In the genomic region with DNA sequence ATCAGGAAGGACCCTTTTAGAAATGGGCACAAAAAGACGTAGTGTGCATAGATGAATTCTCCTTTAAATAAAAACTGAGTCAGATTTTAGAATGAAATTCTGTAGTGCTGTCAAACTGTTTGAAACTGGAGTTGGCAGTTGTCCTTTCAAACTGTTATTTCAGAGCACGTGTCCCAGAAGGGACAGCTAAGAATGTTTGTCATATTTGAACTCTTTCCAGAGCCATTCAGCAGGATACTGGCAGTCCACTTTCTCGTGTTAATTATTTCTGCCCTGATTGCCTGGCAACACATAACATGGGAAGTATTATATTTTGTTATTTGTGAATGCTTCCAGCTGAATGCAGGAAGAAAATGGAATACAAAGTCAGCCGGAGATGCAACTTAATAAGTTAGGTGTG, we compare ENCODE assay signal across 23 cellular contexts.
A peak's percentile ranks its signal among the peaks of the same experiment; 100 is the strongest.
DNase-seq lines count a peak whose midpoint lies in the region; ATAC-seq and TF ChIP-seq lines count a peak whose summit lies in the region.
"Had no signal": no experiment of that assay in that cellular context is flagged by ENCODE, and none has a peak within 500 bp of the region (broad histone marks: within the 10 kb centered on the region; RNA-seq: fewer than 3 reads in every experiment).

No MANE protein-coding gene starts in this region.

- DNase-seq in EH (ENCODE audit: low read depth) (peak; percentile 57), M059J (ENCODE audit: low read depth) (peak; percentile 34), globus pallidus (ENCODE audit: low spot score) (peak; percentile 0), osteocyte (ENCODE audit: extremely low spot score, unreplicated experiment) (no peak), NCI-H226 (no peak), AML-193 (lab: John Stamatoyannopoulos, UW) (no peak)
- no peak for DNase-seq in naive thymus-derived CD8-positive, alpha-beta T cell
- no peak for DNase-seq in stimulated activated naive CD8-positive, alpha-beta T cell treated with anti-CD3 and anti-CD28 coated beads, Interleukin-15, amount 100 ng/mL, for 72 hours
- DNase-seq: activated CD4-positive, alpha-beta T cell treated with anti-CD3 and anti-CD28 coated beads for 4 hours; activated naive CD4-positive, alpha-beta T cell treated with anti-CD3 and anti-CD28 coated beads for 36 hours; activated T-cell treated with anti-CD3 and anti-CD28 coated beads, Interleukin-2, amount 50 U/mL, for 48 hours; amniotic stem cell; CD4-positive, alpha-beta memory T cell; glutamatergic neuron; Karpas-422; kidney glomerular epithelial cell; naive thymus-derived CD4-positive, alpha-beta T cell; NCI-H187; NCI-H2227 treated with DMSO at 0.1 percent for 48 hours; NCI-H774; occipital lobe; OCI-M1; stimulated activated naive CD8-positive, alpha-beta T cell treated with anti-CD3 and anti-CD28 coated beads, Interleukin-15, Interleukin-2, amounts not matched to agents 100 U/mL and 50 U/mL, for 24 hours had no signal

- POLR2A ChIA-PET in naive thymus-derived CD8-positive, alpha-beta T cell (lab: Charles Lee) = no interaction called here

- H3K27ac Mint-ChIP-seq in osteocyte (ENCODE audit: unreplicated experiment) = peak overlapping the region; percentile 24
- H3K27ac Mint-ChIP-seq in naive thymus-derived CD8-positive, alpha-beta T cell = no peak overlapping the region
- H3K27ac Mint-ChIP-seq in stimulated activated naive CD8-positive, alpha-beta T cell treated with anti-CD3 and anti-CD28 coated beads, Interleukin-15, amount 100 ng/mL, for 72 hours = no peak overlapping the region
- H3K27ac Mint-ChIP-seq: activated naive CD4-positive, alpha-beta T cell treated with anti-CD3 and anti-CD28 coated beads for 36 hours; CD4-positive, alpha-beta memory T cell; naive thymus-derived CD4-positive, alpha-beta T cell had no signal

- H3K4me1 Mint-ChIP-seq in osteocyte (ENCODE audit: unreplicated experiment) = peaks cover 16% of the 10 kb centered on the region
- H3K4me1 Mint-ChIP-seq in naive thymus-derived CD8-positive, alpha-beta T cell = no peaks in the 10 kb centered on the region
- H3K4me1 Mint-ChIP-seq in stimulated activated naive CD8-positive, alpha-beta T cell treated with anti-CD3 and anti-CD28 coated beads, Interleukin-15, amount 100 ng/mL, for 72 hours = no peaks in the 10 kb centered on the region
- H3K4me1 Mint-ChIP-seq: CD4-positive, alpha-beta memory T cell; naive thymus-derived CD4-positive, alpha-beta T cell had no signal

- H3K27me3 Mint-ChIP-seq in osteocyte (ENCODE audit: unreplicated experiment) = no peaks in the 10 kb centered on the region
- H3K27me3 Mint-ChIP-seq in naive thymus-derived CD8-positive, alpha-beta T cell = peaks cover 0 to 4% (median 0%) of the 10 kb centered on the region in 5 donors
- H3K27me3 Mint-ChIP-seq in stimulated activated naive CD8-positive, alpha-beta T cell treated with anti-CD3 and anti-CD28 coated beads, Interleukin-15, amount 100 ng/mL, for 72 hours = no peaks in the 10 kb centered on the region
- H3K27me3 Mint-ChIP-seq: CD4-positive, alpha-beta memory T cell had no signal

- TF ChIP-seq CTCF in osteocyte (IDR thresholded peaks at IDR 0.05) = no peak

- H3K4me3 Mint-ChIP-seq in osteocyte (ENCODE audit: unreplicated experiment) = no peak overlapping the region
- no peak overlapping the region for H3K4me3 Mint-ChIP-seq in naive thymus-derived CD8-positive, alpha-beta T cell
- no peak overlapping the region for H3K4me3 Mint-ChIP-seq in stimulated activated naive CD8-positive, alpha-beta T cell treated with anti-CD3 and anti-CD28 coated beads, Interleukin-15, amount 100 ng/mL, for 72 hours
- H3K4me3 Mint-ChIP-seq: activated naive CD4-positive, alpha-beta T cell treated with anti-CD3 and anti-CD28 coated beads for 36 hours; CD4-positive, alpha-beta memory T cell; naive thymus-derived CD4-positive, alpha-beta T cell had no signal

- ATAC-seq in naive thymus-derived CD8-positive, alpha-beta T cell = no peak
- ATAC-seq in stimulated activated naive CD8-positive, alpha-beta T cell treated with anti-CD3 and anti-CD28 coated beads, Interleukin-15, amount 100 ng/mL, for 72 hours = no peak
- ATAC-seq: naive thymus-derived CD4-positive, alpha-beta T cell; stimulated activated naive CD8-positive, alpha-beta T cell treated with anti-CD3 and anti-CD28 coated beads, Interleukin-15, Interleukin-2, amounts not matched to agents 100 U/mL and 50 U/mL, for 24 hours had no signal

- no peaks in the 10 kb centered on the region for H3K9me3 Mint-ChIP-seq in osteocyte (ENCODE audit: unreplicated experiment)
- no peaks in the 10 kb centered on the region for H3K9me3 Mint-ChIP-seq in naive thymus-derived CD8-positive, alpha-beta T cell
- no peaks in the 10 kb centered on the region for H3K9me3 Mint-ChIP-seq in stimulated activated naive CD8-positive, alpha-beta T cell treated with anti-CD3 and anti-CD28 coated beads, Interleukin-15, amount 100 ng/mL, for 72 hours
- H3K9me3 Mint-ChIP-seq: activated naive CD4-positive, alpha-beta T cell treated with anti-CD3 and anti-CD28 coated beads for 36 hours; CD4-positive, alpha-beta memory T cell had no signal

- H3K36me3 Mint-ChIP-seq in osteocyte (ENCODE audit: unreplicated experiment) = no peaks in the 10 kb centered on the region
- H3K36me3 Mint-ChIP-seq in naive thymus-derived CD8-positive, alpha-beta T cell = no peaks in the 10 kb centered on the region
- H3K36me3 Mint-ChIP-seq: CD4-positive, alpha-beta memory T cell; naive thymus-derived CD4-positive, alpha-beta T cell had no signal

Comparison
In these comparisons a context has a peak if more than half of its experiments do, and no peak if none do; other contexts are left out.
1. DNase-seq: peak in EH (single experiment), M059J (single experiment) and globus pallidus (single experiment); none in osteocyte (single experiment), NCI-H226 (single experiment), naive thymus-derived CD8-positive, alpha-beta T cell (0 of 10), stimulated activated naive CD8-positive, alpha-beta T cell treated with anti-CD3 and anti-CD28 coated beads, Interleukin-15, amount 100 ng/mL, for 72 hours (0 of 2) and AML-193 (0 of 2).